Comparison of ENCODE assay signal across 1 cellular context in genomic region chr21:44618504-44618903, GRCh38.
TF ChIP-seq lines count a peak whose summit lies in the region.

No MANE protein-coding gene starts in this region.

TF ChIP-seq in WTC11, 78 proteins besides CTCF, POLR2A, EP300 and RAD21 (continued from another document):
- TF ChIP-seq ATF2 (CRISPR knock-in tag; IDR thresholded peaks at IDR 0.05; ENCODE audit: borderline replicate concordance, low read depth) (no peak), MLX (CRISPR knock-in tag; IDR thresholded peaks at IDR 0.05) (no peak), ZNF317 (CRISPR knock-in tag; IDR thresholded peaks at IDR 0.05; ENCODE audit: borderline replicate concordance, low read depth) (no peak), E2F5 (CRISPR knock-in tag; IDR thresholded peaks at IDR 0.05) (no peak)
TF ChIP-seq in WTC11: peak in this region for 0.
